Comparison of ENCODE assay signal across 8 cellular contexts in the genomic region with DNA sequence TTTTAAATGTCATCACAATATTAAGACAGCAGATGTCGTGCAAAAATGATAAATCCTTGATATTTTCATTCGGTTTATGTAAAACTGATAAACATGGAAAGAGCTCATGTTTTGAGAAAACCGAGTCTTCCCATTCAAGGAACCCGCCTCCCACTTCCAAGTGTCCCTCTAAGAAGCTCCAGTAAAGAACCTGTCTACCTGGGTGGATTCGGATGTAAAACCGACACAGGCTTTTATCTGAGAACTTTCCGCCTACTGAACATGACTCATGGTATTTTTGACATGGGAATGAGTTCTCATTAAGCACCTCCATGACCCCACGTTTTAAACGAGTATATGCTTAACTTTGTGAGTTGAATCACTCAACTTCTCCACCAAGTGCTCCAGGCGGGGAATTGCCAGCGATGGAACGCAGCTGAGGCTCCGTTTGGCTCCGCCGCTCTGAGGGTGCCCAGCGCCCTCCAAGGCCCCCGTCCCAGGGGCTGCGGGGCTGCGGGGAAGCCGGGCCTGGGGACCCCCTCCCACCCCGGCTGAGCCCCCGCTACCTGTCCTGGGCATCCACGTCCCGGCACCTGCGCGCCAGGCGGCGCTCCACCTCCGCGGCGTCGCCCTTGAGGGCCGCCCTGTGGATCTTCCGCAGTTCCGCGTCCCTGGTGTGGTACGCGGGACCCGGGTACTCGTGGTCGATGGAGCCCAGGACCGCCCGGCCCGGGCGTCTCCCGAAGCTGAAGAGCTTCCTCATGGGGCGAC.
DNase-seq lines count a peak whose midpoint lies in the region; ATAC-seq and TF ChIP-seq lines count a peak whose summit lies in the region.

No MANE protein-coding gene starts in this region.

- no peak overlapping the region for H3K27ac ChIP-seq in gastrocnemius medialis

- peaks cover 56% of the 10 kb centered on the region for H3K27me3 Mint-ChIP-seq in activated naive CD4-positive, alpha-beta T cell treated with anti-CD3 and anti-CD28 coated beads, Interleukin-2, amount 10 ng/mL, durations not matched to agents 7 days and 5 days

- H3K9me3 ChIP-seq in gastrocnemius medialis = no peaks in the 10 kb centered on the region

- ATAC-seq in GM21381 (IDR thresholded peaks at IDR 0.05; ENCODE audit: unreplicated experiment) (peak; percentile 13), left ventricle myocardium superior (peak; percentile 59), gastrocnemius medialis (peak in 1 of 2 donors; percentile 34), GM19395 (IDR thresholded peaks at IDR 0.05; ENCODE audit: unreplicated experiment) (no peak)

- H3K4me1 Mint-ChIP-seq in activated naive CD4-positive, alpha-beta T cell treated with anti-CD3 and anti-CD28 coated beads, Interleukin-2, amount 10 ng/mL, durations not matched to agents 7 days and 5 days = peaks cover 9% of the 10 kb centered on the region

- H3K27me3 ChIP-seq in gastrocnemius medialis = peaks cover 70 to 72% (median 72%) of the 10 kb centered on the region in 3 donors

- peak overlapping the region; percentile 80 for H3K27ac Mint-ChIP-seq in activated naive CD4-positive, alpha-beta T cell treated with anti-CD3 and anti-CD28 coated beads, Interleukin-2, amount 10 ng/mL, durations not matched to agents 7 days and 5 days

- no peak for TF ChIP-seq CTCF in AG09309 (IDR thresholded peaks at IDR 0.05; ENCODE audit: control insufficient read depth, insufficient read depth, low read depth, low read length, missing control alignments)
- TF ChIP-seq CTCF in gastrocnemius medialis (IDR thresholded peaks at IDR 0.05 in 4 of 5, conservative IDR thresholded peaks at IDR 0.05 in 1 of 5) = no peak

- H3K36me3 ChIP-seq in gastrocnemius medialis = no peaks in the 10 kb centered on the region

- in situ Hi-C loops in gastrocnemius medialis (cut with MboI; ENCODE audit: low sequenced_read_pairs in 4 of 4) = no loop called here

- H3K4me1 ChIP-seq in gastrocnemius medialis = peaks cover 3 to 10% of the 10 kb centered on the region in 2 donors

- no peaks in the 10 kb centered on the region for H3K9me3 Mint-ChIP-seq in activated naive CD4-positive, alpha-beta T cell treated with anti-CD3 and anti-CD28 coated beads, Interleukin-2, amount 10 ng/mL, durations not matched to agents 7 days and 5 days

- TF ChIP-seq POLR2A in gastrocnemius medialis (IDR thresholded peaks at IDR 0.05) = no peak

- DNase-seq in AG09309 (ENCODE audit: low read depth) = no peak
- DNase-seq in NOMO-1 treated with dmso at 0.1 percent for 144 hours (lab: John Stamatoyannopoulos, UW; ENCODE audit: unreplicated experiment) = peak; percentile 22
- peak; percentile 55 for DNase-seq in activated naive CD4-positive, alpha-beta T cell treated with anti-CD3 and anti-CD28 coated beads, Interleukin-2, amount 10 ng/mL, durations not matched to agents 7 days and 5 days
- no peak for DNase-seq in left ventricle myocardium superior
- no peak for DNase-seq in gastrocnemius medialis
- no peak for DNase-seq in DMS79 (lab: John Stamatoyannopoulos, UW)

- H3K4me3 Mint-ChIP-seq in activated naive CD4-positive, alpha-beta T cell treated with anti-CD3 and anti-CD28 coated beads, Interleukin-2, amount 10 ng/mL, durations not matched to agents 7 days and 5 days = peak overlapping the region; percentile 73

- CTCF ChIA-PET in activated naive CD4-positive, alpha-beta T cell treated with anti-CD3 and anti-CD28 coated beads, Interleukin-2, amount 10 ng/mL, durations not matched to agents 7 days and 5 days (lab: Charles Lee) = interaction anchor here (0.6 to 2.7 kb wide), 16 partner anchors 8 to 176 kb away, joined by 3 to 12 read pairs (median 4); partner anchors contain the start of gene RPL35A

- no peaks in the 10 kb centered on the region for H3K36me3 Mint-ChIP-seq in activated naive CD4-positive, alpha-beta T cell treated with anti-CD3 and anti-CD28 coated beads, Interleukin-2, amount 10 ng/mL, durations not matched to agents 7 days and 5 days

- H3K4me3 ChIP-seq in AG09309 (ENCODE audit: control insufficient read depth, low read depth, low read length) = peak overlapping the region; percentile 33
- H3K4me3 ChIP-seq in gastrocnemius medialis = peak overlapping the region; percentile 23 to 48 (median 34)

- intact Hi-C loops in left ventricle myocardium superior (cut with micrococcal nuclease) = no loop called here
- intact Hi-C loops in gastrocnemius medialis (cut with DNase I; ENCODE audit: low total_unique reads) = no loop called here

Comparison
In these comparisons a context has a peak if more than half of its experiments do, and no peak if none do; other contexts are left out.
1. DNase-seq: peak in NOMO-1 treated with dmso at 0.1 percent for 144 hours (single experiment) and activated naive CD4-positive, alpha-beta T cell treated with anti-CD3 and anti-CD28 coated beads, Interleukin-2, amount 10 ng/mL, durations not matched to agents 7 days and 5 days (single experiment); none in AG09309 (single experiment), left ventricle myocardium superior (single experiment), gastrocnemius medialis (0 of 2) and DMS79 (single experiment).